In genomic region chr14:61320806-61321384, GRCh38 we compare ENCODE assay signal across 8 cellular contexts. TPM values are rescaled to one million over a fixed set of nuclear protein-coding genes. Genes with fewer than 3 reads are reported as not detected.
A peak's percentile ranks its signal among the peaks of the same experiment; 100 is the strongest.
DNase-seq lines count a peak whose midpoint lies in the region; ATAC-seq and TF ChIP-seq lines count a peak whose summit lies in the region.

No MANE protein-coding gene starts in this region.

- H3K4me3 ChIP-seq in CD4-positive, alpha-beta memory T cell (ENCODE audit: low read length in 2 of 2): peak overlapping the region in 1 of 2 donors; percentile 95
- H3K4me3 ChIP-seq in endodermal cell (ENCODE audit: low read length): peak overlapping the region; percentile 79

- no peak for TF ChIP-seq CTCF in endodermal cell (conservative IDR thresholded peaks at IDR 0.05)

- ATAC-seq in natural killer cell treated with Interleukin-12 subunit alpha and Interleukin-12 subunit beta and Interleukin-15 and Interleukin-18, amount 100 ng/mL, for 72 hours: no peak

- 55 to 77% methylated on average over 11 to 29 of the region's 29 CpGs for WGBS in endodermal cell (ENCODE audit: insufficient coverage in 1 of 2, insufficient read length in 1 of 2), 2 experiments

- no peaks in the 10 kb centered on the region for H3K27me3 ChIP-seq in CD4-positive, alpha-beta memory T cell (ENCODE audit: insufficient read depth, low read length)
- peaks cover 40% of the 10 kb centered on the region for H3K27me3 ChIP-seq in endodermal cell (ENCODE audit: control insufficient read depth, insufficient read depth, low read length, poor library complexity, severe bottlenecking)

- H3K27me3 Mint-ChIP-seq in CD4-positive, alpha-beta memory T cell: no peaks in the 10 kb centered on the region
- peaks cover 28% of the 10 kb centered on the region for H3K27me3 Mint-ChIP-seq in endodermal cell (ENCODE audit: insufficient read depth)
- H3K27me3 Mint-ChIP-seq in natural killer cell treated with Interleukin-12 subunit alpha and Interleukin-12 subunit beta and Interleukin-15 and Interleukin-18, amount 100 ng/mL, for 72 hours: no peaks in the 10 kb centered on the region

- peak in 2 of 5 donors; percentile 12 to 39 for DNase-seq in CD4-positive, alpha-beta memory T cell
- DNase-seq in NCI-H146 (lab: John Stamatoyannopoulos, UW) (peak; percentile 56), endodermal cell (no peak), NOMO-1 (lab: John Stamatoyannopoulos, UW; ENCODE audit: unreplicated experiment in 2 of 2) (no peak), NCI-H446 (lab: John Stamatoyannopoulos, UW) (no peak), germinal center (ENCODE audit: low spot score) (no peak), HEK293T (ENCODE audit: extremely low spot score) (no peak)
- no peak for DNase-seq in natural killer cell treated with Interleukin-12 subunit alpha and Interleukin-12 subunit beta and Interleukin-15 and Interleukin-18, amount 100 ng/mL, for 72 hours (ENCODE audit: low spot score)

- no peaks in the 10 kb centered on the region for H3K36me3 ChIP-seq in CD4-positive, alpha-beta memory T cell (ENCODE audit: insufficient read depth, low read length)
- no peaks in the 10 kb centered on the region for H3K36me3 ChIP-seq in endodermal cell (ENCODE audit: control insufficient read depth, insufficient read depth, low read length)

- peaks cover 0 to 4% (median 0%) of the 10 kb centered on the region in 8 donors for H3K9me3 Mint-ChIP-seq in CD4-positive, alpha-beta memory T cell
- peaks cover 9% of the 10 kb centered on the region for H3K9me3 Mint-ChIP-seq in endodermal cell
- H3K9me3 Mint-ChIP-seq in natural killer cell treated with Interleukin-12 subunit alpha and Interleukin-12 subunit beta and Interleukin-15 and Interleukin-18, amount 100 ng/mL, for 72 hours: no peaks in the 10 kb centered on the region

- peak overlapping the region in 5 of 7 donors; percentile 48 to 89 (median 84) for H3K27ac Mint-ChIP-seq in CD4-positive, alpha-beta memory T cell
- H3K27ac Mint-ChIP-seq in endodermal cell: no peak overlapping the region
- H3K27ac Mint-ChIP-seq in natural killer cell treated with Interleukin-12 subunit alpha and Interleukin-12 subunit beta and Interleukin-15 and Interleukin-18, amount 100 ng/mL, for 72 hours: peak overlapping the region; percentile 84 to 97

- CTCF ChIA-PET in CD4-positive, alpha-beta memory T cell (lab: Charles Lee; ENCODE audit: partially characterized antibody): interaction anchor here (1.0 to 6.0 kb wide), 12 partner anchors 14 to 134 kb away, joined by 3 to 84 read pairs (median 8); no protein-coding TSS in a partner anchor
- CTCF ChIA-PET in HEK293T (lab: Yijun Ruan, JAX): interaction anchor here (0.8 kb wide), 1 partner anchor 515 kb away, joined by 4 read pairs; no protein-coding TSS in a partner anchor

- intact Hi-C loops in CD4-positive, alpha-beta memory T cell (cut with micrococcal nuclease): loop anchor here (1.0 to 5.0 kb wide), 4 partner anchors 24 to 135 kb away; no protein-coding TSS in a partner anchor

- peaks cover 20% of the 10 kb centered on the region for H3K4me1 ChIP-seq in CD4-positive, alpha-beta memory T cell (ENCODE audit: insufficient read depth, low read length)
- no peaks in the 10 kb centered on the region for H3K4me1 ChIP-seq in endodermal cell (ENCODE audit: control insufficient read depth, insufficient read depth, low read length)

- POLR2A ChIA-PET in CD4-positive, alpha-beta memory T cell (lab: Charles Lee; ENCODE audit: partially characterized antibody): interaction anchor here (0.7 to 11.7 kb wide), 29 partner anchors 18 to 385 kb away, joined by 3 to 578 read pairs (median 5); partner anchors contain the start of gene TMEM30B
- POLR2A ChIA-PET in HEK293T (lab: Yijun Ruan, JAX): interaction anchor here (0.9 to 1.1 kb wide), 2 partner anchors 12 to 33 kb away, joined by 3 to 4 read pairs; no protein-coding TSS in a partner anchor

- H3K27ac ChIP-seq in CD4-positive, alpha-beta memory T cell (ENCODE audit: low read depth, low read length): peak overlapping the region; percentile 89
- H3K27ac ChIP-seq in endodermal cell (ENCODE audit: low read depth, low read length): no peak overlapping the region

- peak overlapping the region in 5 of 8 donors; percentile 76 to 83 (median 77) for H3K4me3 Mint-ChIP-seq in CD4-positive, alpha-beta memory T cell
- peak overlapping the region; percentile 69 for H3K4me3 Mint-ChIP-seq in endodermal cell
- peak overlapping the region; percentile 100 for H3K4me3 Mint-ChIP-seq in natural killer cell treated with Interleukin-12 subunit alpha and Interleukin-12 subunit beta and Interleukin-15 and Interleukin-18, amount 100 ng/mL, for 72 hours

- H3K9ac ChIP-seq in endodermal cell (ENCODE audit: extremely low read depth, low read length, poor library complexity, severe bottlenecking): no peak overlapping the region

- H3K4me1 Mint-ChIP-seq in CD4-positive, alpha-beta memory T cell: peaks cover 13 to 34% (median 17%) of the 10 kb centered on the region in 4 donors
- H3K4me1 Mint-ChIP-seq in endodermal cell: peaks cover 9% of the 10 kb centered on the region
- H3K4me1 Mint-ChIP-seq in natural killer cell treated with Interleukin-12 subunit alpha and Interleukin-12 subunit beta and Interleukin-15 and Interleukin-18, amount 100 ng/mL, for 72 hours (ENCODE audit: low read depth in 2 of 2): peaks cover 23 to 31% of the 10 kb centered on the region in 2 donors

- peaks cover 23 to 36% of the 10 kb centered on the region in 2 donors for H3K36me3 Mint-ChIP-seq in CD4-positive, alpha-beta memory T cell
- H3K36me3 Mint-ChIP-seq in endodermal cell (ENCODE audit: low read depth): no peaks in the 10 kb centered on the region
- peaks cover 26% of the 10 kb centered on the region for H3K36me3 Mint-ChIP-seq in natural killer cell treated with Interleukin-12 subunit alpha and Interleukin-12 subunit beta and Interleukin-15 and Interleukin-18, amount 100 ng/mL, for 72 hours

- no peaks in the 10 kb centered on the region for H3K9me3 ChIP-seq in CD4-positive, alpha-beta memory T cell (ENCODE audit: control insufficient read depth in 1 of 2, low read length in 2 of 2)
- H3K9me3 ChIP-seq in endodermal cell (ENCODE audit: control insufficient read depth, low read length): peaks cover 9% of the 10 kb centered on the region

TF ChIP-seq in HEK293T, 16 proteins besides CTCF, POLR2A, EP300 and RAD21:
- TF ChIP-seq CTBP1 (IDR thresholded peaks at IDR 0.05; ENCODE audit: borderline replicate concordance): no peak
- no peak for TF ChIP-seq L3MBTL2 (conservative IDR thresholded peaks at IDR 0.05)
- no peak for TF ChIP-seq HDGF (IDR thresholded peaks at IDR 0.05; ENCODE audit: borderline replicate concordance)
- TF ChIP-seq ZNF384 (IDR thresholded peaks at IDR 0.05): no peak
- no peak for TF ChIP-seq FOXK2 (IDR thresholded peaks at IDR 0.05)
- TF ChIP-seq TARDBP (IDR thresholded peaks at IDR 0.05): no peak
- TF ChIP-seq SUZ12 (IDR thresholded peaks at IDR 0.05): no peak
- no peak for TF ChIP-seq ARNT (IDR thresholded peaks at IDR 0.05)
- no peak for TF ChIP-seq FOXM1 (IDR thresholded peaks at IDR 0.05; ENCODE audit: borderline replicate concordance)
- TF ChIP-seq BHLHE40 (IDR thresholded peaks at IDR 0.05; ENCODE audit: borderline replicate concordance): no peak
- TF ChIP-seq, protein P1, sequence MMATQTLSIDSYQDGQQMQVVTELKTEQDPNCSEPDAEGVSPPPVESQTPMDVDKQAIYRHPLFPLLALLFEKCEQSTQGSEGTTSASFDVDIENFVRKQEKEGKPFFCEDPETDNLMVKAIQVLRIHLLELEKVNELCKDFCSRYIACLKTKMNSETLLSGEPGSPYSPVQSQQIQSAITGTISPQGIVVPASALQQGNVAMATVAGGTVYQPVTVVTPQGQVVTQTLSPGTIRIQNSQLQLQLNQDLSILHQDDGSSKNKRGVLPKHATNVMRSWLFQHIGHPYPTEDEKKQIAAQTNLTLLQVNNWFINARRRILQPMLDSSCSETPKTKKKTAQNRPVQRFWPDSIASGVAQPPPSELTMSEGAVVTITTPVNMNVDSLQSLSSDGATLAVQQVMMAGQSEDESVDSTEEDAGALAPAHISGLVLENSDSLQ (IDR thresholded peaks at IDR 0.05): no peak
TF ChIP-seq in HEK293T: peak in this region for 0.

RNA-seq across cellular contexts. Expression of gene PRKCH, which starts 0.5 kb away (rescaled TPM):
- total RNA-seq in CD4-positive, alpha-beta memory T cell: 100 to 1,000 TPM; 247 to 284 TPM
- polyA plus RNA-seq in CD4-positive, alpha-beta memory T cell: 100 to 1,000 TPM; 246 to 251 TPM
- 1 to 10 TPM; 7.2 to 8.6 TPM for total RNA-seq in endodermal cell
- polyA plus RNA-seq in endodermal cell (2013, experiment 1 of 2): 1.2 TPM
- polyA plus RNA-seq in endodermal cell (2013, experiment 2 of 2): 1.4 TPM
- total RNA-seq in natural killer cell treated with Interleukin-12 subunit alpha and Interleukin-12 subunit beta and Interleukin-15 and Interleukin-18, amount 100 ng/mL, for 72 hours: 100 to 1,000 TPM; 182 to 216 TPM

RNA-seq across cellular contexts. Expression of gene TMEM30B, which starts 39.8 kb away (rescaled TPM):
- total RNA-seq in CD4-positive, alpha-beta memory T cell: 1 to 10 TPM; 2.9 to 3.0 TPM
- 1 to 10 TPM; 5.3 to 5.4 TPM for polyA plus RNA-seq in CD4-positive, alpha-beta memory T cell
- 10 to 100 TPM; 10.1 to 11.4 TPM for total RNA-seq in endodermal cell
- 0.64 TPM for polyA plus RNA-seq in endodermal cell (2013, experiment 1 of 2)
- polyA plus RNA-seq in endodermal cell (2013, experiment 2 of 2): 0.37 TPM
- total RNA-seq in natural killer cell treated with Interleukin-12 subunit alpha and Interleukin-12 subunit beta and Interleukin-15 and Interleukin-18, amount 100 ng/mL, for 72 hours: 1 to 10 TPM in 1 of 2 donors, under 1 TPM in 1; 0.81 to 1.2 TPM

Comparison
In these comparisons a context has a peak if more than half of its experiments do, and no peak if none do; other contexts are left out.
1. RNA of gene PRKCH, which starts 0.5 kb away (total RNA-seq): 247 to 284 TPM in CD4-positive, alpha-beta memory T cell and 182 to 216 TPM in natural killer cell treated with Interleukin-12 subunit alpha and Interleukin-12 subunit beta and Interleukin-15 and Interleukin-18, amount 100 ng/mL, for 72 hours; 7.2 to 8.6 TPM in endodermal cell; every median in the first group is over 10 times any median in the second.
2. Peak in every context shown above with its lines, with median percentiles within 50 percentile points of each other: H3K4me3 Mint-ChIP-seq.